ENCODE assay signal across 8 cellular contexts in genomic region chr18:12507007-12507406, GRCh38.
"Had no signal": no experiment of that assay in that cellular context is flagged by ENCODE, and none has a peak within 500 bp of the region (broad histone marks: within the 10 kb centered on the region; RNA-seq: fewer than 3 reads in every experiment).

No MANE protein-coding gene starts in this region.

- H3K4me3 ChIP-seq: GM12878 had no signal

- FAIRE-seq: G401.6, GM12878, GM12891, GM12892, GM18507, GM19239 had no signal

- DNase-seq: GDM1, GF-D8 had no signal

- ATAC-seq: GM12878 had no signal
